ENCODE assay signal across 41 cellular contexts in genomic region chr20:45257161-45257560, GRCh38. TPM values are rescaled to one million over a fixed set of nuclear protein-coding genes. Genes with fewer than 3 reads are reported as not detected.
"Had no signal": no experiment of that assay in that cellular context is flagged by ENCODE, and none has a peak within 500 bp of the region (broad histone marks: within the 10 kb centered on the region; RNA-seq: fewer than 3 reads in every experiment).

No MANE protein-coding gene starts in this region.

- H3K27me3 ChIP-seq: body of pancreas, brain microvascular endothelial cell, breast epithelium, cardiac muscle cell had no signal

- H3K36me3 ChIP-seq: adrenal gland, brain microvascular endothelial cell, breast epithelium, cardiac muscle cell, WERI-Rb-1 had no signal

- H3K9me3 ChIP-seq: adrenal gland, body of pancreas, breast epithelium had no signal

- H3K9me3 Mint-ChIP-seq: activated CD4-positive, alpha-beta memory T cell treated with anti-CD3 and anti-CD28 coated beads, Interleukin-2, amount 10 ng/mL, durations not matched to agents 7 days and 5 days; activated CD4-positive, alpha-beta T cell treated with anti-CD3 and anti-CD28 coated beads, Interleukin-2, amount 10 ng/mL, durations not matched to agents 7 days and 5 days; activated naive CD4-positive, alpha-beta T cell treated with anti-CD3 and anti-CD28 coated beads for 36 hours; activated naive CD4-positive, alpha-beta T cell treated with anti-CD3 and anti-CD28 coated beads, Interleukin-2, amount 50 U/mL, for 72 hours; activated naive CD8-positive, alpha-beta T cell treated with anti-CD3 and anti-CD28 coated beads for 36 hours; activated T-cell treated with anti-CD3 and anti-CD28 coated beads, Interleukin-2, amount 50 U/mL, for 24 hours; activated T-helper 17 cell treated with anti-CD3 and anti-CD28 coated beads, Interleukin-2, amount 50 U/mL, for 72 hours; central memory CD8-positive, alpha-beta T cell; T-helper 1 cell treated with Interleukin-12 subunit alpha and Interleukin-12 subunit beta and Interleukin-4 antibody, amounts not matched to agents 30 μg/mL and 1 μg/mL, for 36 hours; T-helper 2 cell treated with Interferon-gamma antibody and Interleukin-4, amounts not matched to agents 5 μg/mL and 100 μg/mL, for 36 hours; WTC11 had no signal

- H3K4me1 Mint-ChIP-seq: activated CD4-positive, alpha-beta T cell treated with anti-CD3 and anti-CD28 coated beads for 36 hours; activated CD4-positive, alpha-beta T cell treated with anti-CD3 and anti-CD28 coated beads, Interleukin-2, amount 10 ng/mL, durations not matched to agents 7 days and 5 days; activated T-helper 17 cell treated with anti-CD3 and anti-CD28 coated beads, Interleukin-2, amount 50 U/mL, for 72 hours; central memory CD8-positive, alpha-beta T cell had no signal

- H3K4me1 ChIP-seq: adrenal gland had no signal

- H3K4me3 Mint-ChIP-seq: activated CD4-positive, alpha-beta memory T cell treated with anti-CD3 and anti-CD28 coated beads, Interleukin-2, amount 10 ng/mL, durations not matched to agents 7 days and 5 days; activated CD4-positive, alpha-beta T cell treated with anti-CD3 and anti-CD28 coated beads for 36 hours; activated CD4-positive, alpha-beta T cell treated with anti-CD3 and anti-CD28 coated beads, Interleukin-2, amount 10 ng/mL, durations not matched to agents 7 days and 5 days; activated CD8-positive, alpha-beta memory T cell treated with anti-CD3 and anti-CD28 coated beads, Interleukin-2, amount 10 ng/mL, durations not matched to agents 7 days and 5 days; activated CD8-positive, alpha-beta T cell treated with anti-CD3 and anti-CD28 coated beads, Interleukin-2, amount 10 ng/mL, durations not matched to agents 7 days and 5 days; activated naive CD4-positive, alpha-beta T cell treated with anti-CD3 and anti-CD28 coated beads for 36 hours; activated naive CD8-positive, alpha-beta T cell treated with anti-CD3 and anti-CD28 coated beads for 36 hours; activated T-cell treated with anti-CD3 and anti-CD28 coated beads, Interleukin-2, amount 50 U/mL, for 24 hours; activated T-helper 17 cell treated with anti-CD3 and anti-CD28 coated beads, Interleukin-2, amount 50 U/mL, for 72 hours; central memory CD8-positive, alpha-beta T cell; T-helper 1 cell treated with Interleukin-12 subunit alpha and Interleukin-12 subunit beta and Interleukin-4 antibody, amounts not matched to agents 30 μg/mL and 1 μg/mL, for 36 hours; T-helper 2 cell treated with Interferon-gamma antibody and Interleukin-4, amounts not matched to agents 5 μg/mL and 100 μg/mL, for 36 hours; WTC11 had no signal

- H3K27ac ChIP-seq: adrenal gland, body of pancreas, brain microvascular endothelial cell, breast epithelium, cardiac muscle cell, WERI-Rb-1 had no signal

- H3K4me3 ChIP-seq: adrenal gland, body of pancreas, breast epithelium, cardiac muscle cell had no signal

- DNase-seq: activated CD4-positive, alpha-beta memory T cell treated with anti-CD3 and anti-CD28 coated beads, Interleukin-2, amount 10 ng/mL, durations not matched to agents 7 days and 5 days; activated CD4-positive, alpha-beta T cell treated with anti-CD3 and anti-CD28 coated beads for 1 hour; activated CD4-positive, alpha-beta T cell treated with anti-CD3 and anti-CD28 coated beads for 36 hours; activated CD4-positive, alpha-beta T cell treated with anti-CD3 and anti-CD28 coated beads for 48 hours; activated CD4-positive, alpha-beta T cell treated with anti-CD3 and anti-CD28 coated beads, Interleukin-2, amount 10 ng/mL, durations not matched to agents 7 days and 5 days; activated CD4-positive, alpha-beta T cell treated with anti-CD3 and anti-CD28 coated beads, Interleukin-2, amount 50 U/mL, for 48 hours; activated CD4-positive, CD25-positive, alpha-beta regulatory T cell; activated CD8-positive, alpha-beta memory T cell treated with anti-CD3 and anti-CD28 coated beads for 24 hours; activated CD8-positive, alpha-beta memory T cell treated with anti-CD3 and anti-CD28 coated beads, Interleukin-2, amount 10 ng/mL, durations not matched to agents 7 days and 5 days; activated CD8-positive, alpha-beta memory T cell treated with anti-CD3 and anti-CD28 coated beads, Interleukin-2, amount 50 U/mL, for 48 hours; activated CD8-positive, alpha-beta T cell treated with anti-CD3 and anti-CD28 coated beads, Interleukin-2, amount 10 ng/mL, durations not matched to agents 7 days and 5 days; activated effector memory CD4-positive, alpha-beta T cell treated with anti-CD3 and anti-CD28 coated beads, Interleukin-2, amount 50 U/mL, for 16 hours; activated gamma-delta T cell treated with Interleukin-2 at 50 U/mL for 16 hours; activated naive CD4-positive, alpha-beta T cell; activated naive CD4-positive, alpha-beta T cell treated with anti-CD3 and anti-CD28 coated beads for 36 hours; activated naive CD4-positive, alpha-beta T cell treated with anti-CD3 and anti-CD28 coated beads, Interleukin-2, amount 50 U/mL, for 16 hours; activated naive CD8-positive, alpha-beta T cell treated with anti-CD3 and anti-CD28 coated beads for 36 hours; activated T-cell treated with anti-CD3 and anti-CD28 coated beads, Interleukin-2, amount 50 U/mL, for 24 hours; activated T-cell treated with anti-CD3 and anti-CD28 coated beads, Interleukin-2, amount 50 U/mL, for 48 hours; adrenal gland; amniotic stem cell; aorta; body of pancreas; brain microvascular endothelial cell; caudate nucleus; cerebellar nuclear complex; T-helper 1 cell; T-helper 2 cell; T-helper 9 cell; WERI-Rb-1 had no signal

- H3K36me3 Mint-ChIP-seq: activated CD8-positive, alpha-beta memory T cell treated with anti-CD3 and anti-CD28 coated beads, Interleukin-2, amount 10 ng/mL, durations not matched to agents 7 days and 5 days; activated naive CD4-positive, alpha-beta T cell treated with anti-CD3 and anti-CD28 coated beads, Interleukin-2, amount 50 U/mL, for 72 hours; activated naive CD8-positive, alpha-beta T cell treated with anti-CD3 and anti-CD28 coated beads for 36 hours; WTC11 had no signal

- ATAC-seq: activated CD4-positive, alpha-beta T cell treated with anti-CD3 and anti-CD28 coated beads for 36 hours; activated CD4-positive, CD25-positive, alpha-beta regulatory T cell treated with anti-CD3 and anti-CD28 coated beads, Interleukin-2, amount 50 U/mL, for 24 hours; activated CD8-positive, alpha-beta memory T cell treated with anti-CD3 and anti-CD28 coated beads, Interleukin-2, amount 10 ng/mL, durations not matched to agents 7 days and 5 days; activated CD8-positive, alpha-beta T cell treated with anti-CD3 and anti-CD28 coated beads, Interleukin-2, amount 10 ng/mL, durations not matched to agents 7 days and 5 days; activated naive CD4-positive, alpha-beta T cell treated with anti-CD3 and anti-CD28 coated beads, Interleukin-2, amount 50 U/mL, for 72 hours; activated T-helper 17 cell treated with anti-CD3 and anti-CD28 coated beads, Interleukin-2, amount 50 U/mL, for 72 hours; body of pancreas; WTC11 had no signal

- H3K27ac Mint-ChIP-seq: activated CD4-positive, alpha-beta memory T cell treated with anti-CD3 and anti-CD28 coated beads, Interleukin-2, amount 10 ng/mL, durations not matched to agents 7 days and 5 days; activated CD4-positive, alpha-beta T cell treated with anti-CD3 and anti-CD28 coated beads for 36 hours; activated CD4-positive, alpha-beta T cell treated with anti-CD3 and anti-CD28 coated beads, Interleukin-2, amount 10 ng/mL, durations not matched to agents 7 days and 5 days; activated CD8-positive, alpha-beta memory T cell treated with anti-CD3 and anti-CD28 coated beads, Interleukin-2, amount 10 ng/mL, durations not matched to agents 7 days and 5 days; activated CD8-positive, alpha-beta T cell treated with anti-CD3 and anti-CD28 coated beads, Interleukin-2, amount 10 ng/mL, durations not matched to agents 7 days and 5 days; activated naive CD4-positive, alpha-beta T cell treated with anti-CD3 and anti-CD28 coated beads for 36 hours; activated naive CD4-positive, alpha-beta T cell treated with anti-CD3 and anti-CD28 coated beads, Interleukin-2, amount 50 U/mL, for 72 hours; activated naive CD8-positive, alpha-beta T cell treated with anti-CD3 and anti-CD28 coated beads for 36 hours; activated T-cell treated with anti-CD3 and anti-CD28 coated beads, Interleukin-2, amount 50 U/mL, for 24 hours; activated T-helper 17 cell treated with anti-CD3 and anti-CD28 coated beads, Interleukin-2, amount 50 U/mL, for 72 hours; T-helper 1 cell treated with Interleukin-12 subunit alpha and Interleukin-12 subunit beta and Interleukin-4 antibody, amounts not matched to agents 30 μg/mL and 1 μg/mL, for 36 hours; T-helper 2 cell treated with Interferon-gamma antibody and Interleukin-4, amounts not matched to agents 5 μg/mL and 100 μg/mL, for 36 hours; WTC11 had no signal

RNA-seq across cellular contexts. Expression of gene SLPI, which starts 2.8 kb away (rescaled TPM):
- total RNA-seq: activated CD4-positive, alpha-beta T cell treated with anti-CD3 and anti-CD28 coated beads for 36 hours; activated CD8-positive, alpha-beta memory T cell treated with anti-CD3 and anti-CD28 coated beads, Interleukin-2, amount 10 ng/mL, durations not matched to agents 7 days and 5 days; activated CD8-positive, alpha-beta T cell treated with anti-CD3 and anti-CD28 coated beads, Interleukin-2, amount 10 ng/mL, durations not matched to agents 7 days and 5 days; activated naive CD4-positive, alpha-beta T cell treated with anti-CD3 and anti-CD28 coated beads for 36 hours; activated naive CD4-positive, alpha-beta T cell treated with anti-CD3 and anti-CD28 coated beads, Interleukin-2, amount 50 U/mL, for 72 hours; activated naive CD8-positive, alpha-beta T cell treated with anti-CD3 and anti-CD28 coated beads for 36 hours; activated T-helper 17 cell treated with anti-CD3 and anti-CD28 coated beads, Interleukin-2, amount 50 U/mL, for 72 hours; cardiac muscle cell had no signal

RNA-seq across cellular contexts. Expression of gene SEMG2, which starts 36.0 kb away (rescaled TPM):
- total RNA-seq: activated CD4-positive, alpha-beta memory T cell treated with anti-CD3 and anti-CD28 coated beads, Interleukin-2, amount 10 ng/mL, durations not matched to agents 7 days and 5 days; activated CD4-positive, alpha-beta T cell treated with anti-CD3 and anti-CD28 coated beads for 36 hours; activated CD4-positive, alpha-beta T cell treated with anti-CD3 and anti-CD28 coated beads, Interleukin-2, amount 10 ng/mL, durations not matched to agents 7 days and 5 days; activated CD8-positive, alpha-beta memory T cell treated with anti-CD3 and anti-CD28 coated beads, Interleukin-2, amount 10 ng/mL, durations not matched to agents 7 days and 5 days; activated CD8-positive, alpha-beta T cell treated with anti-CD3 and anti-CD28 coated beads, Interleukin-2, amount 10 ng/mL, durations not matched to agents 7 days and 5 days; activated naive CD4-positive, alpha-beta T cell treated with anti-CD3 and anti-CD28 coated beads for 36 hours; activated naive CD4-positive, alpha-beta T cell treated with anti-CD3 and anti-CD28 coated beads, Interleukin-2, amount 50 U/mL, for 72 hours; activated naive CD8-positive, alpha-beta T cell treated with anti-CD3 and anti-CD28 coated beads for 36 hours; activated T-helper 17 cell treated with anti-CD3 and anti-CD28 coated beads, Interleukin-2, amount 50 U/mL, for 72 hours; adrenal gland; aorta; astrocyte; body of pancreas; cardiac muscle cell; chondrocyte; WTC11 had no signal

RNA-seq across cellular contexts. Expression of gene RBPJL, which starts 49.5 kb away (rescaled TPM):
- total RNA-seq: activated CD4-positive, alpha-beta memory T cell treated with anti-CD3 and anti-CD28 coated beads, Interleukin-2, amount 10 ng/mL, durations not matched to agents 7 days and 5 days; activated CD4-positive, alpha-beta T cell treated with anti-CD3 and anti-CD28 coated beads for 36 hours; activated CD4-positive, alpha-beta T cell treated with anti-CD3 and anti-CD28 coated beads, Interleukin-2, amount 10 ng/mL, durations not matched to agents 7 days and 5 days; activated CD8-positive, alpha-beta memory T cell treated with anti-CD3 and anti-CD28 coated beads, Interleukin-2, amount 10 ng/mL, durations not matched to agents 7 days and 5 days; activated CD8-positive, alpha-beta T cell treated with anti-CD3 and anti-CD28 coated beads, Interleukin-2, amount 10 ng/mL, durations not matched to agents 7 days and 5 days; activated naive CD4-positive, alpha-beta T cell treated with anti-CD3 and anti-CD28 coated beads for 36 hours; activated naive CD4-positive, alpha-beta T cell treated with anti-CD3 and anti-CD28 coated beads, Interleukin-2, amount 50 U/mL, for 72 hours; activated naive CD8-positive, alpha-beta T cell treated with anti-CD3 and anti-CD28 coated beads for 36 hours; activated T-helper 17 cell treated with anti-CD3 and anti-CD28 coated beads, Interleukin-2, amount 50 U/mL, for 72 hours; adrenal gland; aorta; astrocyte; breast epithelium; cardiac muscle cell; chondrocyte had no signal

RNA-seq across cellular contexts. Expression of gene SEMG1, which starts 50.3 kb away (rescaled TPM):
- total RNA-seq: activated CD4-positive, alpha-beta memory T cell treated with anti-CD3 and anti-CD28 coated beads, Interleukin-2, amount 10 ng/mL, durations not matched to agents 7 days and 5 days; activated CD4-positive, alpha-beta T cell treated with anti-CD3 and anti-CD28 coated beads for 36 hours; activated CD4-positive, alpha-beta T cell treated with anti-CD3 and anti-CD28 coated beads, Interleukin-2, amount 10 ng/mL, durations not matched to agents 7 days and 5 days; activated CD8-positive, alpha-beta memory T cell treated with anti-CD3 and anti-CD28 coated beads, Interleukin-2, amount 10 ng/mL, durations not matched to agents 7 days and 5 days; activated CD8-positive, alpha-beta T cell treated with anti-CD3 and anti-CD28 coated beads, Interleukin-2, amount 10 ng/mL, durations not matched to agents 7 days and 5 days; activated naive CD4-positive, alpha-beta T cell treated with anti-CD3 and anti-CD28 coated beads for 36 hours; activated naive CD4-positive, alpha-beta T cell treated with anti-CD3 and anti-CD28 coated beads, Interleukin-2, amount 50 U/mL, for 72 hours; activated naive CD8-positive, alpha-beta T cell treated with anti-CD3 and anti-CD28 coated beads for 36 hours; activated T-helper 17 cell treated with anti-CD3 and anti-CD28 coated beads, Interleukin-2, amount 50 U/mL, for 72 hours; adrenal gland; aorta; astrocyte; body of pancreas; cardiac muscle cell; chondrocyte had no signal

RNA-seq across cellular contexts. Expression of gene MATN4, which starts 50.9 kb away (rescaled TPM):
- total RNA-seq: cardiac muscle cell had no signal
